ENCODE assay signal across 1 cellular context in the genomic region with DNA sequence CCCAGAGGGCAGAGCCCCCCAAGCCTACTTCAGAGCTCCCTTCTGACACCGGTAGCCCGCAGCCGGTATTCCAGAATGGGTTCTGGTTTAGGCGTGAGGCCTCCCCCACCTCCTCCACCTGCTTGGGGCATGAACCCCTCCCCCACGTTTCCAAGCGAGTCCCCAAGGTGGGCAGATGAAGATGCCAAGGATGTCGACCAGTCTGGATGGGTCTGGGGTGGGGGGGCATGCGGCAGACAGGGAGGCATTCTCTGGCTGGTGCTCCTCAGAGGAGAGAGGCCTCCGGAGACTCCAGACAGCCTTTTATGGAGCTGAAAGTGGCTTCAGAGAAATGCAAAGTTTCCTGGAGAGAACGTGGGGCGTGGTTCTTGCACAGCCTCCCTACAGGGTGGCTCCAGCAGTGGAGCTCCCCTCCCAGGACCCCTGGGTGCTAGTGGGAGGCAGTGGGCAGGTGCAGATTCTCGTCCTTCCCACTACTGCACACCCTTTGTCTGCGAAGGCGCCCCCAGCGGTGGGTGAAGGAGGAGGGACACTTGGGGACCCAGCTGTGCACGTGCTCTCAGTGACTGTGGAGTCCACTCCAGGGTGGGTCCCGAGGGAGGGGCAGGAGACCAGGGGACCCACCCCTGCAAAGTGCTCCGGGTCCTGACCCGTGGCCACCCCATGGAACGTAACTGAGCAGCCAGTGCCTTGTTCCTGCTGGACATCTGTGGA.
TF ChIP-seq lines count a peak whose summit lies in the region.

No MANE protein-coding gene starts in this region.

TF ChIP-seq in IMR-90, 13 proteins besides CTCF, POLR2A, EP300 and RAD21:
- TF ChIP-seq SMC3 (IDR thresholded peaks at IDR 0.05; ENCODE audit: low read depth, low read length) (no peak), RCOR1 (IDR thresholded peaks at IDR 0.05; ENCODE audit: insufficient replicate concordance, low read length) (no peak), MAZ (IDR thresholded peaks at IDR 0.05; ENCODE audit: borderline replicate concordance, low read depth, low read length) (no peak), RFX5 (IDR thresholded peaks at IDR 0.05; ENCODE audit: low read depth, low read length) (no peak), MXI1 (IDR thresholded peaks at IDR 0.05; ENCODE audit: borderline replicate concordance, low read depth, low read length) (no peak), MAFK (IDR thresholded peaks at IDR 0.05; ENCODE audit: low read depth, low read length) (no peak), CEBPB (IDR thresholded peaks at IDR 0.05; ENCODE audit: low read depth, low read length) (no peak), CHD1 (IDR thresholded peaks at IDR 0.05; ENCODE audit: low read depth, low read length) (no peak), FOS (IDR thresholded peaks at IDR 0.05; ENCODE audit: low read depth, low read length) (no peak), NFE2L2 (IDR thresholded peaks at IDR 0.05; ENCODE audit: low read depth, low read length) (no peak), BHLHE40 (IDR thresholded peaks at IDR 0.05; ENCODE audit: low read depth, low read length) (no peak)
- TF ChIP-seq, protein P1, sequence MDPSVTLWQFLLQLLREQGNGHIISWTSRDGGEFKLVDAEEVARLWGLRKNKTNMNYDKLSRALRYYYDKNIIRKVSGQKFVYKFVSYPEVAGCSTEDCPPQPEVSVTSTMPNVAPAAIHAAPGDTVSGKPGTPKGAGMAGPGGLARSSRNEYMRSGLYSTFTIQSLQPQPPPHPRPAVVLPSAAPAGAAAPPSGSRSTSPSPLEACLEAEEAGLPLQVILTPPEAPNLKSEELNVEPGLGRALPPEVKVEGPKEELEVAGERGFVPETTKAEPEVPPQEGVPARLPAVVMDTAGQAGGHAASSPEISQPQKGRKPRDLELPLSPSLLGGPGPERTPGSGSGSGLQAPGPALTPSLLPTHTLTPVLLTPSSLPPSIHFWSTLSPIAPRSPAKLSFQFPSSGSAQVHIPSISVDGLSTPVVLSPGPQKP (IDR thresholded peaks at IDR 0.05; ENCODE audit: borderline replicate concordance, low read depth, low read length), result no peak
- TF ChIP-seq, protein P2, sequence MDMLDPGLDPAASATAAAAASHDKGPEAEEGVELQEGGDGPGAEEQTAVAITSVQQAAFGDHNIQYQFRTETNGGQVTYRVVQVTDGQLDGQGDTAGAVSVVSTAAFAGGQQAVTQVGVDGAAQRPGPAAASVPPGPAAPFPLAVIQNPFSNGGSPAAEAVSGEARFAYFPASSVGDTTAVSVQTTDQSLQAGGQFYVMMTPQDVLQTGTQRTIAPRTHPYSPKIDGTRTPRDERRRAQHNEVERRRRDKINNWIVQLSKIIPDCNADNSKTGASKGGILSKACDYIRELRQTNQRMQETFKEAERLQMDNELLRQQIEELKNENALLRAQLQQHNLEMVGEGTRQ (IDR thresholded peaks at IDR 0.05; ENCODE audit: low read depth, low read length), result no peak
